ENCODE assay signal across 1 cellular context in genomic region chr19:16361926-16362325, GRCh38.
TF ChIP-seq lines count a peak whose summit lies in the region.

No MANE protein-coding gene starts in this region.

TF ChIP-seq in WTC11, 78 proteins besides CTCF, POLR2A, EP300 and RAD21 (continued from another document):
- no peak for TF ChIP-seq ZNF512 (CRISPR knock-in tag; IDR thresholded peaks at IDR 0.05; ENCODE audit: borderline replicate concordance)
- no peak for TF ChIP-seq ETV6 (CRISPR knock-in tag; IDR thresholded peaks at IDR 0.05)
- TF ChIP-seq MXD4 (CRISPR knock-in tag; IDR thresholded peaks at IDR 0.05; ENCODE audit: borderline replicate concordance), result no peak
- TF ChIP-seq TP53 (CRISPR knock-in tag; IDR thresholded peaks at IDR 0.05), result no peak
- TF ChIP-seq IRF2 (CRISPR knock-in tag; IDR thresholded peaks at IDR 0.05; ENCODE audit: borderline replicate concordance, low read depth), result no peak
- no peak for TF ChIP-seq IRF1 (CRISPR knock-in tag; IDR thresholded peaks at IDR 0.05)
- TF ChIP-seq, protein P1, sequence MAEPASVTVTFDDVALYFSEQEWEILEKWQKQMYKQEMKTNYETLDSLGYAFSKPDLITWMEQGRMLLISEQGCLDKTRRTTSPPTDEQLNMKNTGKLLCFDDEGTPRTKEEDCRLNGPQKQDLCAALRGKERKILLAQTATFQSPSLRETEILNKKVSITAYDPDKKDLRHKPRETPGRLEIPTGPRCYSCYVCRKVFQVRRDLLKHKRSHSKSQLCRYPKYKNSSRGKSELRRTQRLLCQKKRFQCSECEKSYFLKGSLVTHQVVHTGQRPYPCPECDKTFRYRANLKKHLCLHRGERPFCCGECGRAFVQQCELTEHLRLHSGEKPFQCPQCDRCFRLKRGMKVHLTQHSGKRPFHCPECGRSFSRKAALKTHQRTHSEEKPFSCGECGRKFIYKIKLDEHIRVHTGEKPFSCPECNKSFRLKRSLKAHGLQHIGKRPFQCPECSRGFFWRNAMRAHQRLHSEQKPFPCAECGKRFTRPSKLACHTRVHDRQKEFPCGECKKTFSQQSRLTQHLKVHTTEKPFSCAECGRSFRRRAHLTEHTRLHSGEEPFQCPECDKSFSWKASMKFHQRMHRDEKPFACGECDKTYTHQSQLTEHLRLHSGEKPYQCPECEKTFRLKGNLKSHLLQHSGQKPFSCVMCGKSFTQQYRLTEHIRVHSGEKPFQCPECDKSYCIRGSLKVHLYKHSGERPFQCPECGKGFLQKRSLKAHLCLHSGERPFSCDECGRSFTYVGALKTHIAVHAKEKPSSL (CRISPR knock-in tag; conservative IDR thresholded peaks at IDR 0.05), result no peak
- TF ChIP-seq, protein P2, sequence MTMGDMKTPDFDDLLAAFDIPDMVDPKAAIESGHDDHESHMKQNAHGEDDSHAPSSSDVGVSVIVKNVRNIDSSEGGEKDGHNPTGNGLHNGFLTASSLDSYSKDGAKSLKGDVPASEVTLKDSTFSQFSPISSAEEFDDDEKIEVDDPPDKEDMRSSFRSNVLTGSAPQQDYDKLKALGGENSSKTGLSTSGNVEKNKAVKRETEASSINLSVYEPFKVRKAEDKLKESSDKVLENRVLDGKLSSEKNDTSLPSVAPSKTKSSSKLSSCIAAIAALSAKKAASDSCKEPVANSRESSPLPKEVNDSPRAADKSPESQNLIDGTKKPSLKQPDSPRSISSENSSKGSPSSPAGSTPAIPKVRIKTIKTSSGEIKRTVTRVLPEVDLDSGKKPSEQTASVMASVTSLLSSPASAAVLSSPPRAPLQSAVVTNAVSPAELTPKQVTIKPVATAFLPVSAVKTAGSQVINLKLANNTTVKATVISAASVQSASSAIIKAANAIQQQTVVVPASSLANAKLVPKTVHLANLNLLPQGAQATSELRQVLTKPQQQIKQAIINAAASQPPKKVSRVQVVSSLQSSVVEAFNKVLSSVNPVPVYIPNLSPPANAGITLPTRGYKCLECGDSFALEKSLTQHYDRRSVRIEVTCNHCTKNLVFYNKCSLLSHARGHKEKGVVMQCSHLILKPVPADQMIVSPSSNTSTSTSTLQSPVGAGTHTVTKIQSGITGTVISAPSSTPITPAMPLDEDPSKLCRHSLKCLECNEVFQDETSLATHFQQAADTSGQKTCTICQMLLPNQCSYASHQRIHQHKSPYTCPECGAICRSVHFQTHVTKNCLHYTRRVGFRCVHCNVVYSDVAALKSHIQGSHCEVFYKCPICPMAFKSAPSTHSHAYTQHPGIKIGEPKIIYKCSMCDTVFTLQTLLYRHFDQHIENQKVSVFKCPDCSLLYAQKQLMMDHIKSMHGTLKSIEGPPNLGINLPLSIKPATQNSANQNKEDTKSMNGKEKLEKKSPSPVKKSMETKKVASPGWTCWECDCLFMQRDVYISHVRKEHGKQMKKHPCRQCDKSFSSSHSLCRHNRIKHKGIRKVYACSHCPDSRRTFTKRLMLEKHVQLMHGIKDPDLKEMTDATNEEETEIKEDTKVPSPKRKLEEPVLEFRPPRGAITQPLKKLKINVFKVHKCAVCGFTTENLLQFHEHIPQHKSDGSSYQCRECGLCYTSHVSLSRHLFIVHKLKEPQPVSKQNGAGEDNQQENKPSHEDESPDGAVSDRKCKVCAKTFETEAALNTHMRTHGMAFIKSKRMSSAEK (CRISPR knock-in tag; IDR thresholded peaks at IDR 0.05; ENCODE audit: borderline replicate concordance), result no peak
- TF ChIP-seq GTF2I (CRISPR knock-in tag; conservative IDR thresholded peaks at IDR 0.05), result no peak
